Comparison of ENCODE assay signal across 24 cellular contexts in genomic region chr6:40888456-40888990, GRCh38.
"Had no signal": no experiment of that assay in that cellular context is flagged by ENCODE, and none has a peak within 500 bp of the region (broad histone marks: within the 10 kb centered on the region; RNA-seq: fewer than 3 reads in every experiment).

No MANE protein-coding gene starts in this region.

- ATAC-seq: activated CD8-positive, alpha-beta memory T cell treated with anti-CD3 and anti-CD28 coated beads, Interleukin-2, amount 10 ng/mL, durations not matched to agents 7 days and 5 days; Panc1 had no signal

- H3K36me3 Mint-ChIP-seq: activated CD8-positive, alpha-beta memory T cell treated with anti-CD3 and anti-CD28 coated beads, Interleukin-2, amount 10 ng/mL, durations not matched to agents 7 days and 5 days; activated naive CD4-positive, alpha-beta T cell treated with anti-CD3 and anti-CD28 coated beads, Interleukin-2, amount 50 U/mL, for 24 hours had no signal

- H3K4me3 Mint-ChIP-seq: activated B cell treated with CpG ODN at 0.5 μM for 24 hours; activated CD4-positive, alpha-beta T cell treated with anti-CD3 and anti-CD28 coated beads, Interleukin-2, amount 10 ng/mL, durations not matched to agents 24 days and 14 days; activated CD8-positive, alpha-beta memory T cell treated with anti-CD3 and anti-CD28 coated beads, Interleukin-2, amount 10 ng/mL, durations not matched to agents 7 days and 5 days; activated naive CD4-positive, alpha-beta T cell treated with anti-CD3 and anti-CD28 coated beads, Interleukin-2, amount 50 U/mL, for 24 hours; activated T-cell treated with anti-CD3 and anti-CD28 coated beads, Interleukin-2, amount 50 U/mL, for 24 hours; activated T-helper 1 cell treated with anti-CD3 and anti-CD28 coated beads, Interleukin-12 subunit alpha, Interleukin-12 subunit beta, Interleukin-2, Interleukin-4 antibody, amounts not matched to agents 30 ng/mL and 10 ng/mL and 1 ng/mL, durations not matched to agents 14 hours and 24 hours and 36 hours; central memory CD8-positive, alpha-beta T cell; T-helper 1 cell treated with Interleukin-12 subunit alpha and Interleukin-12 subunit beta and Interleukin-4 antibody, amounts not matched to agents 30 μg/mL and 1 μg/mL, for 36 hours had no signal

- H3K36me3 ChIP-seq: SJSA1 had no signal

- H3K9me3 Mint-ChIP-seq: activated B cell treated with CpG ODN at 0.5 μM for 24 hours; activated CD4-positive, alpha-beta T cell treated with anti-CD3 and anti-CD28 coated beads, Interleukin-2, amount 10 ng/mL, durations not matched to agents 24 days and 14 days; activated naive CD4-positive, alpha-beta T cell treated with anti-CD3 and anti-CD28 coated beads, Interleukin-2, amount 50 U/mL, for 24 hours; activated T-cell treated with anti-CD3 and anti-CD28 coated beads, Interleukin-2, amount 50 U/mL, for 24 hours; activated T-helper 1 cell treated with anti-CD3 and anti-CD28 coated beads, Interleukin-12 subunit alpha, Interleukin-12 subunit beta, Interleukin-2, Interleukin-4 antibody, amounts not matched to agents 30 ng/mL and 10 ng/mL and 1 ng/mL, durations not matched to agents 14 hours and 24 hours and 36 hours; central memory CD8-positive, alpha-beta T cell; T-helper 1 cell treated with Interleukin-12 subunit alpha and Interleukin-12 subunit beta and Interleukin-4 antibody, amounts not matched to agents 30 μg/mL and 1 μg/mL, for 36 hours had no signal

- DNase-seq: activated B cell treated with CpG ODN at 0.5 μM for 24 hours; activated CD4-positive, alpha-beta T cell treated with anti-CD3 and anti-CD28 coated beads for 1 hour; activated CD4-positive, alpha-beta T cell treated with anti-CD3 and anti-CD28 coated beads, Interleukin-2, amount 10 ng/mL, durations not matched to agents 24 days and 14 days; activated CD4-positive, alpha-beta T cell treated with anti-CD3 and anti-CD28 coated beads, Interleukin-2, amount 50 U/mL, for 48 hours; activated CD8-positive, alpha-beta memory T cell treated with anti-CD3 and anti-CD28 coated beads, Interleukin-2, amount 10 ng/mL, durations not matched to agents 7 days and 5 days; activated effector memory CD4-positive, alpha-beta T cell treated with Interleukin-2 at 50 U/mL for 16 hours; activated naive CD4-positive, alpha-beta T cell; activated T-cell treated with anti-CD3 and anti-CD28 coated beads, Interleukin-2, amount 50 U/mL, for 24 hours; aorta; MM.1S; NCI-H1048; NCI-H146; NCI-H187 treated with DMSO at 0.1 percent for 48 hours; NCI-H2081 treated with DMSO at 0.1 percent for 48 hours; NCI-H446; SHP77; T-helper 9 cell had no signal

- H3K9me3 ChIP-seq: SJSA1 had no signal

- H3K4me1 Mint-ChIP-seq: activated B cell treated with CpG ODN at 0.5 μM for 24 hours; activated CD4-positive, alpha-beta T cell treated with anti-CD3 and anti-CD28 coated beads, Interleukin-2, amount 10 ng/mL, durations not matched to agents 24 days and 14 days; activated CD8-positive, alpha-beta memory T cell treated with anti-CD3 and anti-CD28 coated beads, Interleukin-2, amount 10 ng/mL, durations not matched to agents 7 days and 5 days; activated naive CD4-positive, alpha-beta T cell treated with anti-CD3 and anti-CD28 coated beads, Interleukin-2, amount 50 U/mL, for 24 hours; central memory CD8-positive, alpha-beta T cell had no signal

- H3K27ac Mint-ChIP-seq: activated B cell treated with CpG ODN at 0.5 μM for 24 hours; activated CD4-positive, alpha-beta T cell treated with anti-CD3 and anti-CD28 coated beads, Interleukin-2, amount 10 ng/mL, durations not matched to agents 24 days and 14 days; activated CD8-positive, alpha-beta memory T cell treated with anti-CD3 and anti-CD28 coated beads, Interleukin-2, amount 10 ng/mL, durations not matched to agents 7 days and 5 days; activated naive CD4-positive, alpha-beta T cell treated with anti-CD3 and anti-CD28 coated beads, Interleukin-2, amount 50 U/mL, for 24 hours; activated T-cell treated with anti-CD3 and anti-CD28 coated beads, Interleukin-2, amount 50 U/mL, for 24 hours; activated T-helper 1 cell treated with anti-CD3 and anti-CD28 coated beads, Interleukin-12 subunit alpha, Interleukin-12 subunit beta, Interleukin-2, Interleukin-4 antibody, amounts not matched to agents 30 ng/mL and 10 ng/mL and 1 ng/mL, durations not matched to agents 14 hours and 24 hours and 36 hours; T-helper 1 cell treated with Interleukin-12 subunit alpha and Interleukin-12 subunit beta and Interleukin-4 antibody, amounts not matched to agents 30 μg/mL and 1 μg/mL, for 36 hours had no signal

- H3K27ac ChIP-seq: RWPE1, SJSA1 had no signal

- H3K4me3 ChIP-seq: SJSA1 had no signal

- H3K4me1 ChIP-seq: SJSA1 had no signal
